Comparison of ENCODE assay signal across 20 cellular contexts in genomic region chr10:4326647-4327046, GRCh38.
DNase-seq lines count a peak whose midpoint lies in the region; ATAC-seq and TF ChIP-seq lines count a peak whose summit lies in the region.
"Had no signal": no experiment of that assay in that cellular context is flagged by ENCODE, and none has a peak within 500 bp of the region (broad histone marks: within the 10 kb centered on the region; RNA-seq: fewer than 3 reads in every experiment).

No MANE protein-coding gene starts in this region.

- H3K56ac ChIP-seq in IMR-90 (ENCODE audit: extremely low read depth, insufficient read depth, low read length), result no peak overlapping the region

- no peak overlapping the region for H2AK9ac ChIP-seq in IMR-90 (replicated peaks; ENCODE audit: low read depth, low read length, poor library complexity)

- H3K14ac ChIP-seq in IMR-90 (replicated peaks; ENCODE audit: low read depth, low read length), result no peak overlapping the region
- H3K14ac ChIP-seq in neuronal stem cell (ENCODE audit: low read length), result no peak overlapping the region

- no peak overlapping the region for H2BK5ac ChIP-seq in IMR-90 (ENCODE audit: low read depth, low read length, poor library complexity, severe bottlenecking)
- H2BK5ac ChIP-seq in neuronal stem cell (ENCODE audit: low read length), result no peak overlapping the region

- H4K8ac ChIP-seq in IMR-90 (ENCODE audit: low read depth in 2 of 2, low read length in 2 of 2), result no peak overlapping the region
- peak overlapping the region; percentile 6 for H4K8ac ChIP-seq in neuronal stem cell (ENCODE audit: low read depth, low read length)

- H3K9ac ChIP-seq in IMR-90 (ENCODE audit: low read depth, low read length) (no peak overlapping the region), neuronal stem cell (ENCODE audit: low read depth, low read length, poor library complexity) (no peak overlapping the region)
- H3K9ac ChIP-seq: BLaER1 treated with 17β-estradiol and CSF1 and Interleukin-3, amounts not matched to agents 10 nM and 100 nM had no signal

- H3K4me2 ChIP-seq in IMR-90 (ENCODE audit: low read depth, low read length) (no peak overlapping the region), neuronal stem cell (ENCODE audit: insufficient read depth, low read length, poor library complexity, severe bottlenecking) (no peak overlapping the region)
- H3K4me2 ChIP-seq: A549; BLaER1 treated with 17β-estradiol and CSF1 and Interleukin-3, amounts not matched to agents 10 nM and 100 nM had no signal

- H2AFZ ChIP-seq in IMR-90 (replicated peaks; ENCODE audit: low read length, poor library complexity) (no peak overlapping the region), neuronal stem cell (ENCODE audit: low read length) (no peak overlapping the region)

- ATAC-seq in IMR-90 (ENCODE audit: low read depth) (no peak), HG03457 (IDR thresholded peaks at IDR 0.05; ENCODE audit: unreplicated experiment) (no peak), HG03571 (IDR thresholded peaks at IDR 0.05; ENCODE audit: unreplicated experiment) (no peak)
- ATAC-seq: A549; CD8-positive, alpha-beta T cell; GM12878 had no signal

- H2BK120ac ChIP-seq in IMR-90 (ENCODE audit: low read depth, low read length) (no peak overlapping the region), neuronal stem cell (ENCODE audit: low read depth, low read length) (no peak overlapping the region)

- H3K4me3 ChIP-seq in IMR-90 (ENCODE audit: insufficient read depth, low read depth, low read length) (no peak overlapping the region), neuronal stem cell (ENCODE audit: low read length in 2 of 2) (no peak overlapping the region)
- H3K4me3 ChIP-seq: A549; BLaER1 treated with 17β-estradiol and CSF1 and Interleukin-3, amounts not matched to agents 10 nM and 100 nM; GM12878 had no signal

- H2BK15ac ChIP-seq in IMR-90 (ENCODE audit: low read depth, low read length) (no peak overlapping the region), neuronal stem cell (ENCODE audit: low read length) (no peak overlapping the region)

- no peaks in the 10 kb centered on the region for H3K4me1 ChIP-seq in IMR-90 (ENCODE audit: control insufficient read depth, insufficient read depth, low read length)
- peaks cover 0 to 1% of the 10 kb centered on the region in 2 donors for H3K4me1 ChIP-seq in neuronal stem cell (ENCODE audit: control insufficient read depth in 2 of 2, insufficient read depth in 1 of 2, low read depth in 1 of 2, low read length in 2 of 2)
- H3K4me1 ChIP-seq: A549; BLaER1 treated with 17β-estradiol and CSF1 and Interleukin-3, amounts not matched to agents 10 nM and 100 nM; Caco-2 had no signal

- DNase-seq in ELF-1 (ENCODE audit: low read depth, low spot score) (peak; percentile 50), IMR-90 (no peak), foreskin melanocyte (peak; percentile 50), neuronal stem cell (ENCODE audit: low spot score) (no peak), SK-N-DZ (ENCODE audit: low spot score) (no peak)
- no peak for DNase-seq in activated effector memory CD4-positive, alpha-beta T cell treated with anti-CD3 and anti-CD28 coated beads, Interleukin-2, amount 50 U/mL, for 16 hours
- DNase-seq: AML-193; Caco-2; Calu3; CD4-positive, alpha-beta T cell; CD8-positive, alpha-beta T cell; DMS79 treated with DMSO at 0.1 percent for 48 hours; GDM1 had no signal

- H4K91ac ChIP-seq in IMR-90 (ENCODE audit: insufficient read depth, low read depth, low read length) (no peak overlapping the region), neuronal stem cell (ENCODE audit: low read depth, low read length, poor library complexity) (no peak overlapping the region)

- H3K4ac ChIP-seq in IMR-90 (ENCODE audit: low read depth, low read length) (no peak overlapping the region), neuronal stem cell (ENCODE audit: low read length) (no peak overlapping the region)

- H2BK20ac ChIP-seq in IMR-90 (ENCODE audit: low read depth, low read length), result no peak overlapping the region

- H3K27me3 ChIP-seq in IMR-90 (ENCODE audit: control insufficient read depth, insufficient read depth, low read length) (no peaks in the 10 kb centered on the region), neuronal stem cell (ENCODE audit: control insufficient read depth in 3 of 3, insufficient read depth in 3 of 3, low read depth in 1 of 3, low read length in 3 of 3) (no peaks in the 10 kb centered on the region)
- H3K27me3 ChIP-seq: BLaER1 treated with 17β-estradiol and CSF1 and Interleukin-3, amounts not matched to agents 10 nM and 100 nM had no signal

- H3K9me3 ChIP-seq in IMR-90 (ENCODE audit: control insufficient read depth, insufficient read depth, low read length), result no peaks in the 10 kb centered on the region
- H3K9me3 ChIP-seq in neuronal stem cell (replicated peaks in 1 of 2; ENCODE audit: control insufficient read depth in 2 of 2, insufficient read depth in 1 of 2, low read depth in 1 of 2, low read length in 2 of 2), result no peaks in the 10 kb centered on the region
- H3K9me3 ChIP-seq: A549, Caco-2 had no signal

- POLR2A ChIA-PET in IMR-90 (lab: Charles Lee; ENCODE audit: unreplicated experiment), result no interaction called here

- CTCF ChIA-PET in IMR-90 (lab: Yijun Ruan, JAX), result no interaction called here

- no peaks in the 10 kb centered on the region for H3K79me1 ChIP-seq in IMR-90 (ENCODE audit: low read depth in 1 of 2, low read length in 2 of 2)
- H3K79me1 ChIP-seq in neuronal stem cell (ENCODE audit: low read depth, low read length), result no peaks in the 10 kb centered on the region

- no peak overlapping the region for H3K27ac ChIP-seq in IMR-90 (ENCODE audit: insufficient read depth, low read length)
- no peak overlapping the region for H3K27ac ChIP-seq in neuronal stem cell (replicated peaks; ENCODE audit: low read length)
- H3K27ac ChIP-seq: 22Rv1; A549; BLaER1 treated with 17β-estradiol and CSF1 and Interleukin-3, amounts not matched to agents 10 nM and 100 nM; C4-2B had no signal

- no peak for TF ChIP-seq RAD21 in IMR-90 (IDR thresholded peaks at IDR 0.05; ENCODE audit: low read length)

- no peak for TF ChIP-seq CTCF in IMR-90 (conservative IDR thresholded peaks at IDR 0.05; ENCODE audit: low read depth, low read length)

- intact Hi-C loops in IMR-90 (cut with micrococcal nuclease), result no loop called here

- H3K23ac ChIP-seq in IMR-90 (ENCODE audit: low read depth, low read length), result no peak overlapping the region
- H3K23ac ChIP-seq in neuronal stem cell (ENCODE audit: low read depth, low read length, poor library complexity), result no peak overlapping the region

- H3K18ac ChIP-seq in IMR-90 (ENCODE audit: low read depth, low read length) (no peak overlapping the region), neuronal stem cell (ENCODE audit: low read length) (no peak overlapping the region)

- WGBS in IMR-90 (ENCODE audit: extremely low coverage in 2 of 2, insufficient read length in 1 of 2), 2 experiments, result 86% methylated on average over 3 of the region's 5 CpGs; no CpG with 5 or more reads in 1 of the 2 experiments
- WGBS in neuronal stem cell (ENCODE audit: extremely low coverage in 2 of 2, insufficient read length in 2 of 2, insufficient replicate concordance in 1 of 2), 2 donors, result no CpG with 5 or more reads among the region's 5 CpGs

- H3K9me1 ChIP-seq in IMR-90 (ENCODE audit: insufficient read depth, low read length), result no peaks in the 10 kb centered on the region

- H2AK5ac ChIP-seq in IMR-90 (ENCODE audit: low read depth, low read length) (peak overlapping the region; percentile 26; the same call in 1 of the 2 replicates), neuronal stem cell (ENCODE audit: low read depth, low read length) (no peak overlapping the region)

- no peaks in the 10 kb centered on the region for H4K20me1 ChIP-seq in IMR-90 (ENCODE audit: insufficient read depth, low read length)
- H4K20me1 ChIP-seq: BLaER1 treated with 17β-estradiol and CSF1 and Interleukin-3, amounts not matched to agents 10 nM and 100 nM had no signal

- H3K36me3 ChIP-seq in IMR-90 (ENCODE audit: control insufficient read depth, insufficient read depth, low read length), result no peaks in the 10 kb centered on the region
- no peaks in the 10 kb centered on the region for H3K36me3 ChIP-seq in neuronal stem cell (replicated peaks in 1 of 2; ENCODE audit: control insufficient read depth in 2 of 2, insufficient read depth in 2 of 2, low read length in 2 of 2)
- H3K36me3 ChIP-seq: BLaER1 treated with 17β-estradiol and CSF1 and Interleukin-3, amounts not matched to agents 10 nM and 100 nM had no signal

- dilution Hi-C loops in IMR-90 (cut with HindIII; ENCODE audit: low sequenced_read_pairs, unreplicated experiment), result no loop called here

- H2BK12ac ChIP-seq in neuronal stem cell (ENCODE audit: low read length), result no peak overlapping the region

- H4K5ac ChIP-seq in IMR-90 (ENCODE audit: low read depth, low read length), result no peak overlapping the region

- no TSS peak for BruUV-seq in IMR-90 (replicated peaks; lab: Mats Ljungman, UMichigan)

- no peak for TF ChIP-seq POLR2A in IMR-90 (IDR thresholded peaks at IDR 0.05; ENCODE audit: low read depth, low read length)

- in situ Hi-C loops in IMR-90 (cut with MboI; ENCODE audit: low sequenced_read_pairs), result no loop called here

TF ChIP-seq in IMR-90, 13 proteins besides CTCF, POLR2A, EP300 and RAD21:
- no peak for TF ChIP-seq NFE2L2 (IDR thresholded peaks at IDR 0.05; ENCODE audit: low read depth, low read length)
- TF ChIP-seq MAFK (IDR thresholded peaks at IDR 0.05; ENCODE audit: low read depth, low read length), result no peak
- no peak for TF ChIP-seq CHD1 (IDR thresholded peaks at IDR 0.05; ENCODE audit: low read depth, low read length)
- TF ChIP-seq MXI1 (IDR thresholded peaks at IDR 0.05; ENCODE audit: borderline replicate concordance, low read depth, low read length), result no peak

Comparison
In these comparisons a context has a peak if more than half of its experiments do, and no peak if none do; other contexts are left out.
1. DNase-seq: peak in ELF-1 (single experiment) and foreskin melanocyte (single experiment); none in IMR-90 (single experiment), neuronal stem cell (single experiment), activated effector memory CD4-positive, alpha-beta T cell treated with anti-CD3 and anti-CD28 coated beads, Interleukin-2, amount 50 U/mL, for 16 hours (single experiment) and SK-N-DZ (single experiment).